Comparison of ENCODE assay signal across 9 cellular contexts in genomic region chr7:64888901-64889685, GRCh38. TPM values are rescaled to one million over a fixed set of nuclear protein-coding genes. Genes with fewer than 3 reads are reported as not detected.
DNase-seq lines count a peak whose midpoint lies in the region; ATAC-seq and TF ChIP-seq lines count a peak whose summit lies in the region.
"Had no signal": no experiment of that assay in that cellular context is flagged by ENCODE, and none has a peak within 500 bp of the region (broad histone marks: within the 10 kb centered on the region; RNA-seq: fewer than 3 reads in every experiment).

No MANE protein-coding gene starts in this region.

- H3K36me3 ChIP-seq in NT2/D1 (ENCODE audit: insufficient read depth, insufficient read length, low read length) = no peaks in the 10 kb centered on the region
- H3K36me3 ChIP-seq in mucosa of stomach (ENCODE audit: control insufficient read depth, insufficient read depth, low read length) = no peaks in the 10 kb centered on the region
- H3K36me3 ChIP-seq in vagina = no peaks in the 10 kb centered on the region

- H3K9ac ChIP-seq in NT2/D1 (ENCODE audit: insufficient read length, low read depth) = peak overlapping the region; percentile 80
- peak overlapping the region; percentile 68 for H3K9ac ChIP-seq in mucosa of stomach (ENCODE audit: low read length)

- H3K4me1 ChIP-seq in NT2/D1 (ENCODE audit: insufficient read depth, insufficient read length) (peaks cover 4% of the 10 kb centered on the region), mucosa of stomach (ENCODE audit: control insufficient read depth, insufficient read depth, low read length) (peaks cover 10% of the 10 kb centered on the region), vagina (peaks cover 57% of the 10 kb centered on the region)

- H3K9me3 ChIP-seq in NT2/D1 (ENCODE audit: insufficient read depth, low read length) = no peaks in the 10 kb centered on the region; the same call in 1 of the 2 replicates
- H3K9me3 ChIP-seq in mucosa of stomach (ENCODE audit: control insufficient read depth, low read length) = no peaks in the 10 kb centered on the region
- no peaks in the 10 kb centered on the region for H3K9me3 ChIP-seq in vagina

- no peak overlapping the region for H3K27ac ChIP-seq in vagina

- H3K4me3 ChIP-seq in NT2/D1 (ENCODE audit: insufficient read length, low read depth) (peak overlapping the region; percentile 53), epithelial cell of esophagus (ENCODE audit: low read length) (peak overlapping the region; percentile 31), mucosa of stomach (ENCODE audit: low read length) (peak overlapping the region; percentile 60), vagina (peak overlapping the region; percentile 44 to 47)

- no peak for ATAC-seq in GM18873 (IDR thresholded peaks at IDR 0.05; ENCODE audit: low FRiP score, unreplicated experiment)
- ATAC-seq: HCT116 had no signal

- no peak for TF ChIP-seq POLR2A in vagina (IDR thresholded peaks at IDR 0.05)

- intact Hi-C loops in vagina (cut with DNase I) = no loop called here

- DNase-seq in COLO668 (lab: John Stamatoyannopoulos, UW; ENCODE audit: unreplicated experiment) = peak; percentile 46
- DNase-seq in NT2/D1 (ENCODE audit: low read depth, low spot score) = no peak
- peak; percentile 14 for DNase-seq in epithelial cell of esophagus (ENCODE audit: low read depth)
- DNase-seq in vagina (ENCODE audit: extremely low spot score in 2 of 2) = peak in 1 of 2 donors; percentile 88
- no peak for DNase-seq in NAMALWA (ENCODE audit: low spot score)
- no peak for DNase-seq in NCI-H526 (lab: John Stamatoyannopoulos, UW)

- peaks cover 48% of the 10 kb centered on the region for H3K27me3 ChIP-seq in NT2/D1 (ENCODE audit: insufficient read depth, insufficient read length)
- peaks cover 18% of the 10 kb centered on the region for H3K27me3 ChIP-seq in mucosa of stomach (ENCODE audit: control insufficient read depth, insufficient read depth, low read length)
- H3K27me3 ChIP-seq in vagina = no peaks in the 10 kb centered on the region

- TF ChIP-seq CTCF in epithelial cell of esophagus (IDR thresholded peaks at IDR 0.05; ENCODE audit: insufficient read depth, low read depth, low read length, missing control alignments) (no peak), vagina (IDR thresholded peaks at IDR 0.05) (no peak)

RNA-seq across cellular contexts. Expression of gene ZNF273, which starts 14.0 kb away (rescaled TPM):
- total RNA-seq in vagina = 47.4 TPM

Comparison
In these comparisons a context has a peak if more than half of its experiments do, and no peak if none do; other contexts are left out.
1. DNase-seq: peak in COLO668 (single experiment) and epithelial cell of esophagus (single experiment); none in NT2/D1 (single experiment), NAMALWA (single experiment) and NCI-H526 (0 of 2).
2. Peak in every context shown above with its lines, with median percentiles within 50 percentile points of each other: H3K4me3 ChIP-seq.